Comparison of ENCODE assay signal across 2 cellular contexts in the genomic region with DNA sequence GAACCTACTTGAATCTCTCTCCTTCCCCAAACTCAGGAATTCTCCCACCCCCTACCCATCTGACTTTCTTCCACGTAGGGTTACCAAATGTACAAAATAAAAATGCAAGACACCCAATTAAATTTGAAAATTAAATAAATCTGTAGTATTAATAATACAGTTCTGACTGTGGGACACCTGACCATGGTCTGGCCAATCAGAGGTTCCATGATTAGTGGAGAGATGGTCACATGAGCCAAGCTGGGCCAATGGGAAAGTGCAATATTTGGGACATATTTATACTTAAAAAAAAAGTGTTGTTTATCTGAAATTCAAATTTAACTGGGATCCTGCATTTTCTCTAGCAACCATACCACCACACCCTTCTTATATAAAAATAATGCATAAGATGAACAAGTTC.
A peak's percentile ranks its signal among the peaks of the same experiment; 100 is the strongest.
TF ChIP-seq lines count a peak whose summit lies in the region.

No MANE protein-coding gene starts in this region.

TF ChIP-seq in A549, 52 proteins besides CTCF, POLR2A, EP300 and RAD21:
- no peak for TF ChIP-seq CHD2 (IDR thresholded peaks at IDR 0.05; ENCODE audit: low read length, partially characterized antibody)
- TF ChIP-seq, protein P1, sequence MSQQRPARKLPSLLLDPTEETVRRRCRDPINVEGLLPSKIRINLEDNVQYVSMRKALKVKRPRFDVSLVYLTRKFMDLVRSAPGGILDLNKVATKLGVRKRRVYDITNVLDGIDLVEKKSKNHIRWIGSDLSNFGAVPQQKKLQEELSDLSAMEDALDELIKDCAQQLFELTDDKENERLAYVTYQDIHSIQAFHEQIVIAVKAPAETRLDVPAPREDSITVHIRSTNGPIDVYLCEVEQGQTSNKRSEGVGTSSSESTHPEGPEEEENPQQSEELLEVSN (IDR thresholded peaks at IDR 0.05; ENCODE audit: borderline replicate concordance, low read depth) = no peak
- TF ChIP-seq RNF2 (IDR thresholded peaks at IDR 0.05; ENCODE audit: borderline replicate concordance, low read depth) = no peak
- TF ChIP-seq, protein P2, sequence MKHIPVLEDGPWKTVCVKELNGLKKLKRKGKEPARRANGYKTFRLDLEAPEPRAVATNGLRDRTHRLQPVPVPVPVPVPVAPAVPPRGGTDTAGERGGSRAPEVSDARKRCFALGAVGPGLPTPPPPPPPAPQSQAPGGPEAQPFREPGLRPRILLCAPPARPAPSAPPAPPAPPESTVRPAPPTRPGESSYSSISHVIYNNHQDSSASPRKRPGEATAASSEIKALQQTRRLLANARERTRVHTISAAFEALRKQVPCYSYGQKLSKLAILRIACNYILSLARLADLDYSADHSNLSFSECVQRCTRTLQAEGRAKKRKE (CRISPR knock-in tag; IDR thresholded peaks at IDR 0.05; ENCODE audit: low read depth) = no peak
- TF ChIP-seq FOSB (CRISPR knock-in tag; IDR thresholded peaks at IDR 0.05) = no peak
- TF ChIP-seq, protein P3, sequence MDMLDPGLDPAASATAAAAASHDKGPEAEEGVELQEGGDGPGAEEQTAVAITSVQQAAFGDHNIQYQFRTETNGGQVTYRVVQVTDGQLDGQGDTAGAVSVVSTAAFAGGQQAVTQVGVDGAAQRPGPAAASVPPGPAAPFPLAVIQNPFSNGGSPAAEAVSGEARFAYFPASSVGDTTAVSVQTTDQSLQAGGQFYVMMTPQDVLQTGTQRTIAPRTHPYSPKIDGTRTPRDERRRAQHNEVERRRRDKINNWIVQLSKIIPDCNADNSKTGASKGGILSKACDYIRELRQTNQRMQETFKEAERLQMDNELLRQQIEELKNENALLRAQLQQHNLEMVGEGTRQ (IDR thresholded peaks at IDR 0.05) = peak; percentile 77
- no peak for TF ChIP-seq MYC (IDR thresholded peaks at IDR 0.05; ENCODE audit: borderline replicate concordance, low read length)
- TF ChIP-seq TP53 (CRISPR knock-in tag; IDR thresholded peaks at IDR 0.05) = no peak

TF ChIP-seq in K562, 482 proteins besides CTCF, POLR2A, EP300 and RAD21:
- TF ChIP-seq RAD51 (IDR thresholded peaks at IDR 0.05; ENCODE audit: borderline replicate concordance, low read depth) (peak; percentile 66; the same call in 1 of the 2 replicates), ZNF583 (CRISPR knock-in tag; IDR thresholded peaks at IDR 0.05) (no peak), CBX8 (IDR thresholded peaks at IDR 0.05; ENCODE audit: borderline replicate concordance, extremely low read depth, low read depth, low read length, poor library complexity, severe bottlenecking) (no peak), ZFP1 (CRISPR knock-in tag; IDR thresholded peaks at IDR 0.05) (no peak), TSC22D4 (tag; IDR thresholded peaks at IDR 0.05) (no peak), ZNF551 (CRISPR knock-in tag; IDR thresholded peaks at IDR 0.05) (no peak), HNRNPK (IDR thresholded peaks at IDR 0.05; ENCODE audit: low read depth, low read length, poor library complexity, severe bottlenecking) (no peak), BRF1 (IDR thresholded peaks at IDR 0.05; ENCODE audit: borderline replicate concordance, extremely low read depth, insufficient read length) (no peak), TARDBP (IDR thresholded peaks at IDR 0.05) (no peak), MEF2D (tag; conservative IDR thresholded peaks at IDR 0.05; ENCODE audit: low read depth) (no peak)
- TF ChIP-seq, protein P4, sequence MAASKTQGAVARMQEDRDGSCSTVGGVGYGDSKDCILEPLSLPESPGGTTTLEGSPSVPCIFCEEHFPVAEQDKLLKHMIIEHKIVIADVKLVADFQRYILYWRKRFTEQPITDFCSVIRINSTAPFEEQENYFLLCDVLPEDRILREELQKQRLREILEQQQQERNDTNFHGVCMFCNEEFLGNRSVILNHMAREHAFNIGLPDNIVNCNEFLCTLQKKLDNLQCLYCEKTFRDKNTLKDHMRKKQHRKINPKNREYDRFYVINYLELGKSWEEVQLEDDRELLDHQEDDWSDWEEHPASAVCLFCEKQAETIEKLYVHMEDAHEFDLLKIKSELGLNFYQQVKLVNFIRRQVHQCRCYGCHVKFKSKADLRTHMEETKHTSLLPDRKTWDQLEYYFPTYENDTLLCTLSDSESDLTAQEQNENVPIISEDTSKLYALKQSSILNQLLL (CRISPR knock-in tag; IDR thresholded peaks at IDR 0.05; ENCODE audit: borderline replicate concordance) = no peak
- TF ChIP-seq, protein P5, sequence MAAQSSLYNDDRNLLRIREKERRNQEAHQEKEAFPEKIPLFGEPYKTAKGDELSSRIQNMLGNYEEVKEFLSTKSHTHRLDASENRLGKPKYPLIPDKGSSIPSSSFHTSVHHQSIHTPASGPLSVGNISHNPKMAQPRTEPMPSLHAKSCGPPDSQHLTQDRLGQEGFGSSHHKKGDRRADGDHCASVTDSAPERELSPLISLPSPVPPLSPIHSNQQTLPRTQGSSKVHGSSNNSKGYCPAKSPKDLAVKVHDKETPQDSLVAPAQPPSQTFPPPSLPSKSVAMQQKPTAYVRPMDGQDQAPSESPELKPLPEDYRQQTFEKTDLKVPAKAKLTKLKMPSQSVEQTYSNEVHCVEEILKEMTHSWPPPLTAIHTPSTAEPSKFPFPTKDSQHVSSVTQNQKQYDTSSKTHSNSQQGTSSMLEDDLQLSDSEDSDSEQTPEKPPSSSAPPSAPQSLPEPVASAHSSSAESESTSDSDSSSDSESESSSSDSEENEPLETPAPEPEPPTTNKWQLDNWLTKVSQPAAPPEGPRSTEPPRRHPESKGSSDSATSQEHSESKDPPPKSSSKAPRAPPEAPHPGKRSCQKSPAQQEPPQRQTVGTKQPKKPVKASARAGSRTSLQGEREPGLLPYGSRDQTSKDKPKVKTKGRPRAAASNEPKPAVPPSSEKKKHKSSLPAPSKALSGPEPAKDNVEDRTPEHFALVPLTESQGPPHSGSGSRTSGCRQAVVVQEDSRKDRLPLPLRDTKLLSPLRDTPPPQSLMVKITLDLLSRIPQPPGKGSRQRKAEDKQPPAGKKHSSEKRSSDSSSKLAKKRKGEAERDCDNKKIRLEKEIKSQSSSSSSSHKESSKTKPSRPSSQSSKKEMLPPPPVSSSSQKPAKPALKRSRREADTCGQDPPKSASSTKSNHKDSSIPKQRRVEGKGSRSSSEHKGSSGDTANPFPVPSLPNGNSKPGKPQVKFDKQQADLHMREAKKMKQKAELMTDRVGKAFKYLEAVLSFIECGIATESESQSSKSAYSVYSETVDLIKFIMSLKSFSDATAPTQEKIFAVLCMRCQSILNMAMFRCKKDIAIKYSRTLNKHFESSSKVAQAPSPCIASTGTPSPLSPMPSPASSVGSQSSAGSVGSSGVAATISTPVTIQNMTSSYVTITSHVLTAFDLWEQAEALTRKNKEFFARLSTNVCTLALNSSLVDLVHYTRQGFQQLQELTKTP (IDR thresholded peaks at IDR 0.05; ENCODE audit: low read depth in 1 of 2, partially characterized antibody in 2 of 2) = no peak
- TF ChIP-seq, protein P6, sequence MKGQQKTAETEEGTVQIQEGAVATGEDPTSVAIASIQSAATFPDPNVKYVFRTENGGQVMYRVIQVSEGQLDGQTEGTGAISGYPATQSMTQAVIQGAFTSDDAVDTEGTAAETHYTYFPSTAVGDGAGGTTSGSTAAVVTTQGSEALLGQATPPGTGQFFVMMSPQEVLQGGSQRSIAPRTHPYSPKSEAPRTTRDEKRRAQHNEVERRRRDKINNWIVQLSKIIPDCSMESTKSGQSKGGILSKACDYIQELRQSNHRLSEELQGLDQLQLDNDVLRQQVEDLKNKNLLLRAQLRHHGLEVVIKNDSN (CRISPR knock-in tag; IDR thresholded peaks at IDR 0.05) = peak; percentile 66
- TF ChIP-seq, protein P7, sequence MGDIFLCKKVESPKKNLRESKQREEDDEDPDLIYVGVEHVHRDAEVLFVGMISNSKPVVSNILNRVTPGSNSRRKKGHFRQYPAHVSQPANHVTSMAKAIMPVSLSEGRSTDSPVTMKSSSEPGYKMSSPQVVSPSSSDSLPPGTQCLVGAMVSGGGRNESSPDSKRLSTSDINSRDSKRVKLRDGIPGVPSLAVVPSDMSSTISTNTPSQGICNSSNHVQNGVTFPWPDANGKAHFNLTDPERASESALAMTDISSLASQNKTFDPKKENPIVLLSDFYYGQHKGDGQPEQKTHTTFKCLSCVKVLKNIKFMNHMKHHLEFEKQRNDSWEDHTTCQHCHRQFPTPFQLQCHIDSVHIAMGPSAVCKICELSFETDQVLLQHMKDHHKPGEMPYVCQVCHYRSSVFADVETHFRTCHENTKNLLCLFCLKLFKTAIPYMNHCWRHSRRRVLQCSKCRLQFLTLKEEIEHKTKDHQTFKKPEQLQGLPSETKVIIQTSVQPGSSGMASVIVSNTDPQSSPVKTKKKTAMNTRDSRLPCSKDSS (IDR thresholded peaks at IDR 0.05; ENCODE audit: low read depth, partially characterized antibody) = no peak
- TF ChIP-seq, protein P3 (CRISPR knock-in tag; IDR thresholded peaks at IDR 0.05) = peak; percentile 66
